In genomic region chr1:29499101-29499650, GRCh38 we compare ENCODE assay signal across 17 cellular contexts.
"Had no signal": no experiment of that assay in that cellular context is flagged by ENCODE, and none has a peak within 500 bp of the region (broad histone marks: within the 10 kb centered on the region; RNA-seq: fewer than 3 reads in every experiment).

No MANE protein-coding gene starts in this region.

- H3K4me1 ChIP-seq: ascending aorta, left lung, uterus had no signal

- H3K4me1 Mint-ChIP-seq: activated CD4-positive, alpha-beta T cell treated with anti-CD3 and anti-CD28 coated beads for 36 hours; activated naive CD4-positive, alpha-beta T cell treated with anti-CD3 and anti-CD28 coated beads, Interleukin-2, amount 10 ng/mL, durations not matched to agents 7 days and 5 days had no signal

- H3K27me3 ChIP-seq: ascending aorta, ovary, uterus had no signal

- ATAC-seq: activated CD4-positive, alpha-beta T cell treated with anti-CD3 and anti-CD28 coated beads for 36 hours; left lung had no signal

- DNase-seq: activated CD4-positive, alpha-beta T cell treated with anti-CD3 and anti-CD28 coated beads for 36 hours; activated CD4-positive, alpha-beta T cell treated with anti-CD3 and anti-CD28 coated beads, Interleukin-2, amount 50 U/mL, for 48 hours; activated naive CD4-positive, alpha-beta T cell treated with anti-CD3 and anti-CD28 coated beads, Interleukin-2, amount 10 ng/mL, durations not matched to agents 7 days and 5 days; activated T-cell treated with anti-CD3 and anti-CD28 coated beads, Interleukin-2, amount 50 U/mL, for 24 hours; cortex of kidney; effector CD4-positive, alpha-beta T cell; kidney; midbrain; ovary; stimulated activated naive CD4-positive, alpha-beta T cell; substantia nigra; transverse colon; uterus had no signal

- H3K27ac Mint-ChIP-seq: activated CD4-positive, alpha-beta T cell treated with anti-CD3 and anti-CD28 coated beads for 36 hours; activated naive CD4-positive, alpha-beta T cell treated with anti-CD3 and anti-CD28 coated beads, Interleukin-2, amount 10 ng/mL, durations not matched to agents 7 days and 5 days; activated T-cell treated with anti-CD3 and anti-CD28 coated beads, Interleukin-2, amount 50 U/mL, for 24 hours; activated T-helper 2 cell treated with anti-CD3 and anti-CD28 coated beads, Interferon-gamma antibody, Interleukin-2, Interleukin-4, amounts not matched to agents 10 μg/mL and 5 μg/mL and 100 μg/mL, durations not matched to agents 14 hours and 24 hours and 36 hours had no signal

- H3K4me3 ChIP-seq: ascending aorta, left lung, ovary, transverse colon, uterus had no signal

- H3K36me3 ChIP-seq: ascending aorta, left lung, ovary, transverse colon, uterus had no signal

- H3K4me3 Mint-ChIP-seq: activated CD4-positive, alpha-beta T cell treated with anti-CD3 and anti-CD28 coated beads for 36 hours; activated naive CD4-positive, alpha-beta T cell treated with anti-CD3 and anti-CD28 coated beads, Interleukin-2, amount 10 ng/mL, durations not matched to agents 7 days and 5 days; activated T-cell treated with anti-CD3 and anti-CD28 coated beads, Interleukin-2, amount 50 U/mL, for 24 hours; neural crest cell had no signal

- H3K36me3 Mint-ChIP-seq: activated naive CD4-positive, alpha-beta T cell treated with anti-CD3 and anti-CD28 coated beads, Interleukin-2, amount 10 ng/mL, durations not matched to agents 7 days and 5 days had no signal

- H3K9me3 ChIP-seq: ascending aorta, ovary, transverse colon, uterus had no signal

- H3K9me3 Mint-ChIP-seq: activated naive CD4-positive, alpha-beta T cell treated with anti-CD3 and anti-CD28 coated beads, Interleukin-2, amount 10 ng/mL, durations not matched to agents 7 days and 5 days; activated T-helper 2 cell treated with anti-CD3 and anti-CD28 coated beads, Interferon-gamma antibody, Interleukin-2, Interleukin-4, amounts not matched to agents 10 μg/mL and 5 μg/mL and 100 μg/mL, durations not matched to agents 14 hours and 24 hours and 36 hours had no signal
